Comparison of ENCODE assay signal across 20 cellular contexts in genomic region chr10:101319241-101319915, GRCh38. TPM values are rescaled to one million over a fixed set of nuclear protein-coding genes. Genes with fewer than 3 reads are reported as not detected.
A peak's percentile ranks its signal among the peaks of the same experiment; 100 is the strongest.
DNase-seq lines count a peak whose midpoint lies in the region; ATAC-seq and TF ChIP-seq lines count a peak whose summit lies in the region.
"Had no signal": no experiment of that assay in that cellular context is flagged by ENCODE, and none has a peak within 500 bp of the region (broad histone marks: within the 10 kb centered on the region; RNA-seq: fewer than 3 reads in every experiment).

No MANE protein-coding gene starts in this region.

- DNase-seq in NCI-H1436 (lab: John Stamatoyannopoulos, UW) (peak; percentile 28), NCI-H1436 treated with DMSO at 0.1 percent for 48 hours (lab: John Stamatoyannopoulos, UW) (no peak), head of caudate nucleus (peak; percentile 47 to 94 (median 76)), putamen (ENCODE audit: low spot score) (peak; percentile 89), NCI-H748 (lab: John Stamatoyannopoulos, UW; ENCODE audit: unreplicated experiment) (no peak)
- no peak for DNase-seq in CD8-positive, alpha-beta T cell
- DNase-seq: activated CD4-positive, alpha-beta T cell treated with anti-CD3 and anti-CD28 coated beads for 1 hour; activated naive CD4-positive, alpha-beta T cell treated with anti-CD3 and anti-CD28 coated beads for 36 hours; mucosa of descending colon; NCI-H1105; NCI-H226; SHP77; upper lobe of left lung had no signal

- H3K36me3 Mint-ChIP-seq in CD8-positive, alpha-beta T cell: no peaks in the 10 kb centered on the region
- H3K36me3 Mint-ChIP-seq: stimulated activated memory B cell treated with anti-CD40 and anti-IgM and Interleukin-4, amounts not matched to agents 10 μg/mL and 1 μg/mL and 100 μg/mL, for 72 hours had no signal

- no peaks in the 10 kb centered on the region for H3K4me1 Mint-ChIP-seq in CD8-positive, alpha-beta T cell (ENCODE audit: low read depth)
- H3K4me1 Mint-ChIP-seq: stimulated activated memory B cell treated with anti-CD40 and anti-IgM and Interleukin-4, amounts not matched to agents 10 μg/mL and 1 μg/mL and 100 μg/mL, for 72 hours had no signal

- H3K27ac ChIP-seq in angular gyrus (ENCODE audit: low read depth, low read length): peak overlapping the region; percentile 65
- no peak overlapping the region for H3K27ac ChIP-seq in CD8-positive, alpha-beta T cell (ENCODE audit: low read depth, low read length)
- H3K27ac ChIP-seq: 22Rv1; BLaER1 treated with 17β-estradiol and CSF1 and Interleukin-3, amounts not matched to agents 10 nM and 100 nM; pancreas; upper lobe of left lung had no signal

- POLR2A ChIA-PET in CD8-positive, alpha-beta T cell (lab: Charles Lee): no interaction called here

- H3K36me3 ChIP-seq in CD8-positive, alpha-beta T cell (ENCODE audit: insufficient read depth, low read length): no peaks in the 10 kb centered on the region
- H3K36me3 ChIP-seq: BLaER1 treated with 17β-estradiol and CSF1 and Interleukin-3, amounts not matched to agents 10 nM and 100 nM; pancreas; upper lobe of left lung had no signal

- CTCF ChIA-PET in CD8-positive, alpha-beta T cell (lab: Charles Lee): interaction anchor here (0.8 to 3.4 kb wide), 3 partner anchors 29 to 148 kb away, joined by 3 to 10 read pairs (median 5); no protein-coding TSS in a partner anchor

- H3K4me1 ChIP-seq in CD8-positive, alpha-beta T cell (ENCODE audit: insufficient read depth, low read length): no peaks in the 10 kb centered on the region
- H3K4me1 ChIP-seq: BLaER1 treated with 17β-estradiol and CSF1 and Interleukin-3, amounts not matched to agents 10 nM and 100 nM; pancreas; upper lobe of left lung had no signal

- no peak overlapping the region for H3K4me3 Mint-ChIP-seq in CD8-positive, alpha-beta T cell
- H3K4me3 Mint-ChIP-seq: activated naive CD4-positive, alpha-beta T cell treated with anti-CD3 and anti-CD28 coated beads for 36 hours; stimulated activated memory B cell treated with anti-CD40 and anti-IgM and Interleukin-4, amounts not matched to agents 10 μg/mL and 1 μg/mL and 100 μg/mL, for 72 hours had no signal

- H3K27ac Mint-ChIP-seq in CD8-positive, alpha-beta T cell: no peak overlapping the region
- H3K27ac Mint-ChIP-seq: activated naive CD4-positive, alpha-beta T cell treated with anti-CD3 and anti-CD28 coated beads for 36 hours; stimulated activated memory B cell treated with anti-CD40 and anti-IgM and Interleukin-4, amounts not matched to agents 10 μg/mL and 1 μg/mL and 100 μg/mL, for 72 hours had no signal

- intact Hi-C loops in head of caudate nucleus (cut with DNase I): no loop called here
- intact Hi-C loops in CD8-positive, alpha-beta T cell (cut with DNase I, micrococcal nuclease): no loop called here

- H3K27me3 Mint-ChIP-seq in CD8-positive, alpha-beta T cell (ENCODE audit: low read depth): peaks cover 13% of the 10 kb centered on the region

- H3K9me3 ChIP-seq in CD8-positive, alpha-beta T cell (ENCODE audit: low read length): no peaks in the 10 kb centered on the region
- H3K9me3 ChIP-seq: BLaER1 treated with 17β-estradiol and CSF1 and Interleukin-3, amounts not matched to agents 10 nM and 100 nM; mucosa of descending colon; pancreas; upper lobe of left lung had no signal

- no peak overlapping the region for H3K4me3 ChIP-seq in CD8-positive, alpha-beta T cell (ENCODE audit: low read depth, low read length)
- H3K4me3 ChIP-seq: BLaER1 treated with 17β-estradiol and CSF1 and Interleukin-3, amounts not matched to agents 10 nM and 100 nM; mucosa of descending colon; pancreas; smooth muscle cell; upper lobe of left lung had no signal

- H3K9me3 Mint-ChIP-seq in CD8-positive, alpha-beta T cell: no peaks in the 10 kb centered on the region
- H3K9me3 Mint-ChIP-seq: activated naive CD4-positive, alpha-beta T cell treated with anti-CD3 and anti-CD28 coated beads for 36 hours; stimulated activated memory B cell treated with anti-CD40 and anti-IgM and Interleukin-4, amounts not matched to agents 10 μg/mL and 1 μg/mL and 100 μg/mL, for 72 hours had no signal

- H3K27me3 ChIP-seq in CD8-positive, alpha-beta T cell (ENCODE audit: insufficient read depth, low read length): no peaks in the 10 kb centered on the region
- H3K27me3 ChIP-seq: BLaER1 treated with 17β-estradiol and CSF1 and Interleukin-3, amounts not matched to agents 10 nM and 100 nM; pancreas; upper lobe of left lung had no signal

- no peak for TF ChIP-seq CTCF in CD8-positive, alpha-beta T cell (IDR thresholded peaks at IDR 0.05)

- no peak for ATAC-seq in HG03442 (IDR thresholded peaks at IDR 0.05; ENCODE audit: unreplicated experiment)
- no peak for ATAC-seq in CD8-positive, alpha-beta T cell
- ATAC-seq: mucosa of descending colon; pancreas; stimulated activated memory B cell treated with anti-CD40 and anti-IgM and Interleukin-4, amounts not matched to agents 10 μg/mL and 1 μg/mL and 100 μg/mL, for 72 hours had no signal

RNA-seq across cellular contexts. Expression of gene BTRC, which starts 34.6 kb away (rescaled TPM):
- total RNA-seq in CD8-positive, alpha-beta T cell: 1 to 10 TPM; 8.5 to 9.3 TPM

Comparison
In these comparisons a context has a peak if more than half of its experiments do, and no peak if none do; other contexts are left out.
1. DNase-seq: peak in NCI-H1436 (single experiment), head of caudate nucleus (42 of 42) and putamen (single experiment); none in NCI-H1436 treated with DMSO at 0.1 percent for 48 hours (single experiment), NCI-H748 (single experiment) and CD8-positive, alpha-beta T cell (0 of 7).